Comparison of ENCODE assay signal across 15 cellular contexts in the genomic region with DNA sequence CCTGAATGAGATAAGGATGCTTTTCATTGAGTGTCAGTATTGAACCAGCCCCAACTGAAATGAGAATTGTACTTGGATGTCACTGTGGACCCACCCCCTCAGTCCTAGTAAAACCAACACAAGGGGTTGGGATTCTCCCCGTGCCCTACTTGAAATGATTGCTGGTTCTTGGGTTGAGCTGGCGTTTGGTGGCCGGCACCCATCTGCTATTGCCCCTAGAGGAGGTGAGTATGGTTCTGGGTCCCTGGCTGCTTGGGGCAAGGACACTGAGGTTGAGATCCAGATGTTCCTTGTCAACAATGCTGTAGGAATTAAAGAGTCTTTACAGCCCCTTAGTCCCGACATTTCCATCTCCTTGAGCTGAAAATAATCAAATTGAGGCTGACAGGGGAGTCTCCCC.
DNase-seq lines count a peak whose midpoint lies in the region; ATAC-seq and TF ChIP-seq lines count a peak whose summit lies in the region.
"Had no signal": no experiment of that assay in that cellular context is flagged by ENCODE, and none has a peak within 500 bp of the region (broad histone marks: within the 10 kb centered on the region; RNA-seq: fewer than 3 reads in every experiment).

No MANE protein-coding gene starts in this region.

- no peak for ATAC-seq in CD4-positive, alpha-beta T cell (ENCODE audit: poor library complexity)

- H3K27me3 Mint-ChIP-seq in activated naive CD4-positive, alpha-beta T cell treated with anti-CD3 and anti-CD28 coated beads for 36 hours (ENCODE audit: low read depth), result no peaks in the 10 kb centered on the region
- no peaks in the 10 kb centered on the region for H3K27me3 Mint-ChIP-seq in CD4-positive, alpha-beta T cell
- H3K27me3 Mint-ChIP-seq: CD8-positive, alpha-beta memory T cell had no signal

- peak overlapping the region in 1 of 2 experiments; percentile 32 for H3K4ac ChIP-seq in mesenchymal stem cell (ENCODE audit: low read depth in 1 of 2, low read length in 2 of 2)

- no peaks in the 10 kb centered on the region for H3K4me1 ChIP-seq in mesenchymal stem cell (ENCODE audit: control insufficient read depth, insufficient read depth, low read depth, low read length)
- H3K4me1 ChIP-seq: Caco-2 had no signal

- no peaks in the 10 kb centered on the region for H3K36me3 Mint-ChIP-seq in activated naive CD4-positive, alpha-beta T cell treated with anti-CD3 and anti-CD28 coated beads for 36 hours (ENCODE audit: low read depth)
- H3K36me3 Mint-ChIP-seq in CD4-positive, alpha-beta T cell (ENCODE audit: low read depth), result no peaks in the 10 kb centered on the region
- H3K36me3 Mint-ChIP-seq: CD14-positive monocyte; CD8-positive, alpha-beta memory T cell had no signal

- H3K4me2 ChIP-seq in mesenchymal stem cell (ENCODE audit: low read length, poor library complexity, severe bottlenecking), result no peak overlapping the region

- no peaks in the 10 kb centered on the region for H3K79me1 ChIP-seq in mesenchymal stem cell (replicated peaks; ENCODE audit: low read length, poor library complexity, severe bottlenecking)

- CTCF ChIA-PET in activated naive CD4-positive, alpha-beta T cell treated with anti-CD3 and anti-CD28 coated beads for 36 hours (lab: Charles Lee), result no interaction called here
- CTCF ChIA-PET in CD4-positive, alpha-beta T cell (lab: Charles Lee), result no interaction called here

- H3K27me3 ChIP-seq in CD4-positive, alpha-beta T cell (ENCODE audit: control insufficient read depth, insufficient read depth, low read length), result no peaks in the 10 kb centered on the region
- H3K27me3 ChIP-seq in mesenchymal stem cell (ENCODE audit: control insufficient read depth in 1 of 2, insufficient read depth in 1 of 2, low read length in 2 of 2), result no peaks in the 10 kb centered on the region

- H2AFZ ChIP-seq in mesenchymal stem cell (ENCODE audit: low read depth, low read length), result no peak overlapping the region

- no peak overlapping the region for H2BK5ac ChIP-seq in mesenchymal stem cell (ENCODE audit: low read depth, low read length, poor library complexity, severe bottlenecking)

- POLR2A ChIA-PET in CD4-positive, alpha-beta T cell (lab: Charles Lee), result no interaction called here

- H4K8ac ChIP-seq in mesenchymal stem cell (ENCODE audit: low read length), result peak overlapping the region; percentile 52

- peak; percentile 26 for DNase-seq in activated naive CD4-positive, alpha-beta T cell treated with anti-CD3 and anti-CD28 coated beads for 36 hours
- DNase-seq in activated naive CD4-positive, alpha-beta T cell treated with anti-CD3 and anti-CD28 coated beads, Interleukin-2, amount 50 U/mL, for 16 hours, result no peak
- DNase-seq in CD4-positive, alpha-beta T cell, result no peak
- no peak for DNase-seq in mesenchymal stem cell
- no peak for DNase-seq in occipital lobe (lab: John Stamatoyannopoulos, UW)
- no peak for DNase-seq in stimulated activated CD4-positive, alpha-beta T cell treated with anti-CD3 and anti-CD28 coated beads, Interleukin-4, amount 100 ng/mL, for 1 hour
- no peak for DNase-seq in cerebellar nuclear complex (lab: John Stamatoyannopoulos, UW)
- DNase-seq: Caco-2; CD8-positive, alpha-beta memory T cell; DND-41; GDM1; GOT3; H9 had no signal

- H3K27ac Mint-ChIP-seq in activated naive CD4-positive, alpha-beta T cell treated with anti-CD3 and anti-CD28 coated beads for 36 hours, result no peak overlapping the region
- peak overlapping the region; percentile 16 for H3K27ac Mint-ChIP-seq in CD4-positive, alpha-beta T cell
- H3K27ac Mint-ChIP-seq: B cell, CD14-positive monocyte, H9 had no signal

- no peak overlapping the region for H3K4me3 Mint-ChIP-seq in activated naive CD4-positive, alpha-beta T cell treated with anti-CD3 and anti-CD28 coated beads for 36 hours
- no peak overlapping the region for H3K4me3 Mint-ChIP-seq in CD4-positive, alpha-beta T cell
- H3K4me3 Mint-ChIP-seq: B cell; CD14-positive monocyte; CD8-positive, alpha-beta memory T cell; H9 had no signal

- peak overlapping the region in 1 of 2 experiments; percentile 23 for H3K23ac ChIP-seq in mesenchymal stem cell (ENCODE audit: low read length in 2 of 2)

- no peak for TF ChIP-seq CTCF in CD4-positive, alpha-beta T cell (IDR thresholded peaks at IDR 0.05)

- no peak overlapping the region for H3K14ac ChIP-seq in mesenchymal stem cell (ENCODE audit: low read length in 2 of 2)

- H3K9me3 Mint-ChIP-seq in activated naive CD4-positive, alpha-beta T cell treated with anti-CD3 and anti-CD28 coated beads for 36 hours, result no peaks in the 10 kb centered on the region
- H3K9me3 Mint-ChIP-seq in CD4-positive, alpha-beta T cell, result no peaks in the 10 kb centered on the region
- H3K9me3 Mint-ChIP-seq: CD14-positive monocyte; CD8-positive, alpha-beta memory T cell; H9 had no signal

- H3K36me3 ChIP-seq in mesenchymal stem cell (ENCODE audit: control insufficient read depth in 1 of 2, insufficient read depth in 2 of 2, low read depth in 1 of 2, low read length in 2 of 2), result no peaks in the 10 kb centered on the region

- H3K9me3 ChIP-seq in CD4-positive, alpha-beta T cell (ENCODE audit: control insufficient read depth, low read length), result no peaks in the 10 kb centered on the region
- H3K9me3 ChIP-seq in mesenchymal stem cell (ENCODE audit: control insufficient read depth, low read length), result no peaks in the 10 kb centered on the region
- H3K9me3 ChIP-seq: Caco-2 had no signal

- peak overlapping the region; percentile 16 to 80 for H2BK12ac ChIP-seq in mesenchymal stem cell (ENCODE audit: low read length in 2 of 2)

- peak overlapping the region; percentile 22 for H2BK120ac ChIP-seq in mesenchymal stem cell (ENCODE audit: low read depth, low read length)

- H4K91ac ChIP-seq in mesenchymal stem cell (ENCODE audit: low read length), result peak overlapping the region; percentile 77

- intact Hi-C loops in activated naive CD4-positive, alpha-beta T cell treated with anti-CD3 and anti-CD28 coated beads for 36 hours (cut with micrococcal nuclease), result loop anchor here (10.0 kb wide), 3 partner anchors 414 to 1146 kb away; a partner anchor contains a TSS
- intact Hi-C loops in CD4-positive, alpha-beta T cell (cut with DNase I, micrococcal nuclease), result no loop called here

- WGBS in mesenchymal stem cell, result 98% methylated on average over 4 of the region's 4 CpGs

- peaks cover 54% of the 10 kb centered on the region for H3K4me1 Mint-ChIP-seq in activated naive CD4-positive, alpha-beta T cell treated with anti-CD3 and anti-CD28 coated beads for 36 hours (ENCODE audit: low read depth)
- H3K4me1 Mint-ChIP-seq in CD4-positive, alpha-beta T cell (ENCODE audit: low read depth), result peaks cover 61% of the 10 kb centered on the region

- peak overlapping the region; percentile 14 to 29 for H3K18ac ChIP-seq in mesenchymal stem cell (ENCODE audit: low read depth in 1 of 2, low read length in 2 of 2)

- no peak overlapping the region for H3K4me3 ChIP-seq in mesenchymal stem cell (ENCODE audit: insufficient read depth in 1 of 2, low read depth in 1 of 2, low read length in 2 of 2)

- no peak overlapping the region for H3K27ac ChIP-seq in CD4-positive, alpha-beta T cell (ENCODE audit: low read depth, low read length)
- no peak overlapping the region for H3K27ac ChIP-seq in mesenchymal stem cell (ENCODE audit: low read length, poor library complexity, severe bottlenecking)

- no peak overlapping the region for H2AK5ac ChIP-seq in mesenchymal stem cell (ENCODE audit: low read length, severe bottlenecking)

- H3K9ac ChIP-seq in mesenchymal stem cell (ENCODE audit: low read length), result no peak overlapping the region

- no peak overlapping the region for H2BK15ac ChIP-seq in mesenchymal stem cell (ENCODE audit: low read depth, poor library complexity, severe bottlenecking)
